ENCODE assay signal across 9 cellular contexts in the genomic region with DNA sequence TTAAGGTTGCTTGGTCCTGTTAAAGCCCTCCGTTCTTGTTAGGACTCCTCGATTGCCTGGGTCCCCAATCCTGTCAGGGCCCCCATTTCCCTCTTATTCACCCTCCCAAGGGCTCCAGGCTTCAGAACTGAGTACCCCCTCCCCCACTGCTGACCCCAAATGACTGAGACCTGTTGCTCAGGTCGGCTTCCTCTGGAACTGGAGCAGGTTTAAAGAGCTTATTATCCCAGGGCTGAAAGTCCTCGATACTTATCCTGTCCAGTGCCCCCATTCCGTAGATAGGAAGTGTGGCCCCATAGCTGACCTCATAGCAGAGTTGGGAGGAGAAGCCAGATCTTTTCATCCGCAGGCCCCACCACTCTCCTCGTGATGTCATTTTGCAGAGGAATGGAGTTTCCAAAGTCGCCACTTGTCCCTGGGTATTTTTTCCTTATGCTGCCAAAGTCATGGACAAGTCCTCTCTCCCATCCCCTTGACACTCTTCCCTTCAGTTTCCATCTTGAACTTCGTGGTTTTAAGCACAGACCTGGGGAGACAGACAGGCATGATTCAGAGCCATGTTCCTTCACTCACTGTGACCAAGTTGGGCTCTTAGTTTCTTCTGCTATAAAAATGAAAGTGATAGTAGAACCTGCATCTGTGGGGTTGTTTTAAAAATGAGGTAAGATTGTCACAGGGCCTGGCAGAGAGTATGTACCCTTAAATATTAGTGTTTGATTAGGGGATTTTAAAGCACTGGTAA. TPM values are rescaled to one million over a fixed set of nuclear protein-coding genes. Genes with fewer than 3 reads are reported as not detected.
DNase-seq lines count a peak whose midpoint lies in the region; ATAC-seq and TF ChIP-seq lines count a peak whose summit lies in the region.
"Had no signal": no experiment of that assay in that cellular context is flagged by ENCODE, and none has a peak within 500 bp of the region (broad histone marks: within the 10 kb centered on the region; RNA-seq: fewer than 3 reads in every experiment).

No MANE protein-coding gene starts in this region.

- H3K36me3 ChIP-seq in rectal smooth muscle tissue (ENCODE audit: control insufficient read depth, insufficient read depth, low read length) = no peaks in the 10 kb centered on the region

- H3K9me3 Mint-ChIP-seq in activated CD4-positive, alpha-beta memory T cell treated with anti-CD3 and anti-CD28 coated beads for 36 hours = no peaks in the 10 kb centered on the region

- TF ChIP-seq CTCF in fibroblast of pulmonary artery (IDR thresholded peaks at IDR 0.05; ENCODE audit: low read length, missing control alignments) = no peak

- no peaks in the 10 kb centered on the region for H3K27me3 ChIP-seq in rectal smooth muscle tissue (ENCODE audit: control insufficient read depth, insufficient read depth, low read length)

- DNase-seq in activated CD4-positive, alpha-beta T cell treated with anti-CD3 and anti-CD28 coated beads for 1 hour = peak; percentile 15
- DNase-seq in activated CD4-positive, alpha-beta T cell treated with anti-CD3 and anti-CD28 coated beads, Interleukin-2, amount 50 U/mL, for 1 hour = no peak
- peak; percentile 44 for DNase-seq in activated CD4-positive, alpha-beta memory T cell treated with anti-CD3 and anti-CD28 coated beads for 36 hours
- DNase-seq in fibroblast of pulmonary artery (ENCODE audit: low read depth) = no peak
- DNase-seq in NCI-H2107 (lab: John Stamatoyannopoulos, UW) = no peak
- no peak for DNase-seq in superior temporal gyrus (ENCODE audit: extremely low spot score)

- H3K4me3 ChIP-seq in fibroblast of pulmonary artery (replicated peaks; ENCODE audit: low read depth, low read length) = peak overlapping the region; percentile 95
- H3K4me3 ChIP-seq in rectal smooth muscle tissue (ENCODE audit: low read length) = peak overlapping the region; percentile 69

- ATAC-seq in HG03439 (IDR thresholded peaks at IDR 0.05; ENCODE audit: unreplicated experiment) = peak; percentile 42

- CTCF ChIA-PET in activated CD4-positive, alpha-beta memory T cell treated with anti-CD3 and anti-CD28 coated beads for 36 hours (lab: Charles Lee) = interaction anchor here (1.3 to 1.4 kb wide), 2 partner anchors 39 to 58 kb away, joined by 3 to 7 read pairs; a partner anchor contains a TSS

- peak overlapping the region; percentile 70 for H3K27ac ChIP-seq in rectal smooth muscle tissue (ENCODE audit: low read depth, low read length)

- peak overlapping the region; percentile 89 for H3K4me3 Mint-ChIP-seq in activated CD4-positive, alpha-beta memory T cell treated with anti-CD3 and anti-CD28 coated beads for 36 hours

- peaks cover 3% of the 10 kb centered on the region for H3K4me1 ChIP-seq in rectal smooth muscle tissue (ENCODE audit: control insufficient read depth, insufficient read depth, low read length)

- peaks cover 7% of the 10 kb centered on the region for H3K36me3 Mint-ChIP-seq in activated CD4-positive, alpha-beta memory T cell treated with anti-CD3 and anti-CD28 coated beads for 36 hours

- H3K27ac Mint-ChIP-seq in activated CD4-positive, alpha-beta memory T cell treated with anti-CD3 and anti-CD28 coated beads for 36 hours = peak overlapping the region; percentile 97

- intact Hi-C loops in activated CD4-positive, alpha-beta memory T cell treated with anti-CD3 and anti-CD28 coated beads for 36 hours (cut with micrococcal nuclease) = loop anchor here (1.0 to 5.0 kb wide), 6 partner anchors 40 to 491 kb away; a partner anchor contains a TSS

- peaks cover 15% of the 10 kb centered on the region for H3K4me1 Mint-ChIP-seq in activated CD4-positive, alpha-beta memory T cell treated with anti-CD3 and anti-CD28 coated beads for 36 hours (ENCODE audit: low read depth)

- H3K9ac ChIP-seq in rectal smooth muscle tissue (ENCODE audit: low read length) = peak overlapping the region; percentile 70

- POLR2A ChIA-PET in activated CD4-positive, alpha-beta memory T cell treated with anti-CD3 and anti-CD28 coated beads for 36 hours (lab: Charles Lee) = no interaction called here

- no peaks in the 10 kb centered on the region for H3K27me3 Mint-ChIP-seq in activated CD4-positive, alpha-beta memory T cell treated with anti-CD3 and anti-CD28 coated beads for 36 hours

RNA-seq across cellular contexts. Expression of a gene that starts 1.2 kb away (rescaled TPM):
- total RNA-seq in activated CD4-positive, alpha-beta memory T cell treated with anti-CD3 and anti-CD28 coated beads for 36 hours = 10 to 100 TPM; 11.4 to 11.8 TPM

RNA-seq across cellular contexts. Expression of a gene that starts 32.7 kb away (rescaled TPM):
- not detected for total RNA-seq in activated CD4-positive, alpha-beta memory T cell treated with anti-CD3 and anti-CD28 coated beads for 36 hours
- total RNA-seq: glomerular endothelial cell had no signal

RNA-seq across cellular contexts. Expression of a gene that starts 39.7 kb away (rescaled TPM):
- total RNA-seq in activated CD4-positive, alpha-beta memory T cell treated with anti-CD3 and anti-CD28 coated beads for 36 hours = 10 to 100 TPM; 23.9 to 28.6 TPM

RNA-seq across cellular contexts. Expression of a gene that starts 43.8 kb away (rescaled TPM):
- 10 to 100 TPM; 57.9 to 61.9 TPM for total RNA-seq in activated CD4-positive, alpha-beta memory T cell treated with anti-CD3 and anti-CD28 coated beads for 36 hours

Comparison
In these comparisons a context has a peak if more than half of its experiments do, and no peak if none do; other contexts are left out.
1. DNase-seq: peak in activated CD4-positive, alpha-beta T cell treated with anti-CD3 and anti-CD28 coated beads for 1 hour (single experiment) and activated CD4-positive, alpha-beta memory T cell treated with anti-CD3 and anti-CD28 coated beads for 36 hours (single experiment); none in activated CD4-positive, alpha-beta T cell treated with anti-CD3 and anti-CD28 coated beads, Interleukin-2, amount 50 U/mL, for 1 hour (single experiment), fibroblast of pulmonary artery (single experiment), NCI-H2107 (single experiment) and superior temporal gyrus (single experiment).